ENCODE assay signal across 14 cellular contexts in the genomic region with DNA sequence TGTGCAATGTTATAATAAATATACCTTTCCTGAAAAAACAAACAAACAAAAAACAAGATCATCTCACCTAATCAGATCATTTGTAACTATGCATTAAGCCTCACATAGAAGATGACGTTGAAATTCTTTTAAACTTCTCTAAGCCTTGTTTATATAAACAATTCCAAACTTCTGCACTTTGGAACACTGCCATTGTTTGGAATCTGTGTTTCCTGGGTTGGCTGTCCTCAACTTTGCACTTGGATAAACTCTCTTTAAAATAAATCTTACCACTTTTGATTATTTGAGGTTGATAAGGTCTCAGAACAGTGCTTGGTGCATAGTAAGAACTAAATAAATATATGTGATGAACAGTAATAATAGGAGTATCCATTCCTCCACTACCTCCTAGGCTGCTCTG.
A peak's percentile ranks its signal among the peaks of the same experiment; 100 is the strongest.
DNase-seq lines count a peak whose midpoint lies in the region; TF ChIP-seq lines count a peak whose summit lies in the region.
"Had no signal": no experiment of that assay in that cellular context is flagged by ENCODE, and none has a peak within 500 bp of the region (broad histone marks: within the 10 kb centered on the region; RNA-seq: fewer than 3 reads in every experiment).

No MANE protein-coding gene starts in this region.

- H3K79me2 ChIP-seq in MM.1S (ENCODE audit: low read length) (no peaks in the 10 kb centered on the region), neural cell (replicated peaks; ENCODE audit: insufficient read depth, low read length) (no peaks in the 10 kb centered on the region)

- DNase-seq in EH (ENCODE audit: low read depth) = peak; percentile 1
- DNase-seq in MM.1S = no peak
- peak; percentile 63 for DNase-seq in fibroblast of villous mesenchyme (ENCODE audit: low read depth)
- DNase-seq in NCI-H2107 treated with DMSO at 0.1 percent for 48 hours (lab: John Stamatoyannopoulos, UW; ENCODE audit: unreplicated experiment) = no peak
- no peak for DNase-seq in vagina (ENCODE audit: extremely low spot score in 2 of 2)
- no peak for DNase-seq in COLO668 (lab: John Stamatoyannopoulos, UW; ENCODE audit: unreplicated experiment)
- DNase-seq: 8988T; Calu3; CD4-positive, CD25-positive, alpha-beta regulatory T cell; DMS 273 treated with DMSO at 0.1 percent for 48 hours had no signal

- H3K4me3 ChIP-seq in MM.1S (ENCODE audit: low read length) (no peak overlapping the region), fibroblast of villous mesenchyme (ENCODE audit: low read depth, low read length) (no peak overlapping the region), neural cell (ENCODE audit: low read length) (no peak overlapping the region), vagina (no peak overlapping the region)
- H3K4me3 ChIP-seq: BLaER1 treated with 17β-estradiol and CSF1 and Interleukin-3, amounts not matched to agents 10 nM and 100 nM; GM23338; HAP-1 had no signal

- H3F3A ChIP-seq in MM.1S (ENCODE audit: insufficient read depth, low read length) (0 out of 2 replicates have a peak, but pooled peaks cover 15% of the 10 kb centered on the region), neural cell (ENCODE audit: insufficient read depth, low read length, poor library complexity, severe bottlenecking) (no peaks in the 10 kb centered on the region)

- intact Hi-C loops in vagina (cut with DNase I) = no loop called here

- H3K9ac ChIP-seq in MM.1S (ENCODE audit: low read length) (no peak overlapping the region), neural cell (ENCODE audit: low read length) (no peak overlapping the region)
- H3K9ac ChIP-seq: BLaER1 treated with 17β-estradiol and CSF1 and Interleukin-3, amounts not matched to agents 10 nM and 100 nM had no signal

- H3K4me1 ChIP-seq in MM.1S (ENCODE audit: low read length) (peaks cover 30% of the 10 kb centered on the region), vagina (no peaks in the 10 kb centered on the region)
- H3K4me1 ChIP-seq: HAP-1 had no signal

- TF ChIP-seq RAD21 in neural cell (conservative IDR thresholded peaks at IDR 0.05) = no peak

- H3K27me3 ChIP-seq in MM.1S (replicated peaks; ENCODE audit: insufficient read depth, low read length) (no peaks in the 10 kb centered on the region), neural cell (ENCODE audit: insufficient read depth, low read depth, low read length) (no peaks in the 10 kb centered on the region), vagina (no peaks in the 10 kb centered on the region)
- H3K27me3 ChIP-seq: BLaER1 treated with 17β-estradiol and CSF1 and Interleukin-3, amounts not matched to agents 10 nM and 100 nM had no signal

- peak overlapping the region; percentile 58; the same call in 1 of the 2 replicates for H3K27ac ChIP-seq in MM.1S (ENCODE audit: low read length)
- peak overlapping the region; percentile 44 for H3K27ac ChIP-seq in neural cell (ENCODE audit: low read length)
- no peak overlapping the region for H3K27ac ChIP-seq in vagina
- H3K27ac ChIP-seq: BLaER1 treated with 17β-estradiol and CSF1 and Interleukin-3, amounts not matched to agents 10 nM and 100 nM had no signal

- no peak for TF ChIP-seq EP300 in neural cell (conservative IDR thresholded peaks at IDR 0.05; ENCODE audit: poor library complexity, severe bottlenecking)

- H3K4me2 ChIP-seq in MM.1S (ENCODE audit: low read depth, low read length) = peak overlapping the region; percentile 58
- no peak overlapping the region for H3K4me2 ChIP-seq in neural cell (ENCODE audit: low read length)
- H3K4me2 ChIP-seq: BLaER1 treated with 17β-estradiol and CSF1 and Interleukin-3, amounts not matched to agents 10 nM and 100 nM; GM23338 had no signal

- H4K20me1 ChIP-seq in MM.1S (ENCODE audit: insufficient read depth, low read length) = no peaks in the 10 kb centered on the region
- no peaks in the 10 kb centered on the region for H4K20me1 ChIP-seq in neural cell (ENCODE audit: insufficient read depth)
- H4K20me1 ChIP-seq: BLaER1 treated with 17β-estradiol and CSF1 and Interleukin-3, amounts not matched to agents 10 nM and 100 nM had no signal

- H3K36me3 ChIP-seq in MM.1S (replicated peaks; ENCODE audit: insufficient read depth, low read length) (no peaks in the 10 kb centered on the region), neural cell (ENCODE audit: insufficient read depth, low read length) (no peaks in the 10 kb centered on the region), vagina (no peaks in the 10 kb centered on the region)
- H3K36me3 ChIP-seq: BLaER1 treated with 17β-estradiol and CSF1 and Interleukin-3, amounts not matched to agents 10 nM and 100 nM; HAP-1 had no signal

- TF ChIP-seq POLR2A in vagina (IDR thresholded peaks at IDR 0.05) = no peak

- peak overlapping the region; percentile 29; the same call in 1 of the 2 replicates for H2AFZ ChIP-seq in MM.1S (ENCODE audit: low read length)
- H2AFZ ChIP-seq in neural cell (ENCODE audit: low read depth, low read length) = no peak overlapping the region
- H2AFZ ChIP-seq: GM23338 had no signal

- TF ChIP-seq CTCF in MM.1S (IDR thresholded peaks at IDR 0.05; ENCODE audit: low read length) = no peak
- no peak for TF ChIP-seq CTCF in fibroblast of villous mesenchyme (IDR thresholded peaks at IDR 0.05; ENCODE audit: insufficient read depth, low read depth, low read length)
- TF ChIP-seq CTCF in neural cell (IDR thresholded peaks at IDR 0.05; ENCODE audit: poor library complexity, severe bottlenecking) = no peak
- no peak for TF ChIP-seq CTCF in vagina (IDR thresholded peaks at IDR 0.05)

- H3K9me2 ChIP-seq in MM.1S (replicated peaks; ENCODE audit: insufficient read depth, low read length) = no peaks in the 10 kb centered on the region
- H3K9me2 ChIP-seq in neural cell (ENCODE audit: insufficient read depth, low read length) = no peaks in the 10 kb centered on the region

- H3K9me3 ChIP-seq in MM.1S (replicated peaks; ENCODE audit: insufficient read depth, low read length) (no peaks in the 10 kb centered on the region), neural cell (ENCODE audit: low read length) (no peaks in the 10 kb centered on the region), vagina (no peaks in the 10 kb centered on the region)
- H3K9me3 ChIP-seq: BLaER1 treated with 17β-estradiol and CSF1 and Interleukin-3, amounts not matched to agents 10 nM and 100 nM; HAP-1 had no signal

TF ChIP-seq in neural cell, 6 proteins besides CTCF, POLR2A, EP300 and RAD21:
- TF ChIP-seq SMC3 (conservative IDR thresholded peaks at IDR 0.05; ENCODE audit: poor library complexity) = no peak
- no peak for TF ChIP-seq TAF1 (IDR thresholded peaks at IDR 0.05; ENCODE audit: low read depth)
- TF ChIP-seq, protein P1, sequence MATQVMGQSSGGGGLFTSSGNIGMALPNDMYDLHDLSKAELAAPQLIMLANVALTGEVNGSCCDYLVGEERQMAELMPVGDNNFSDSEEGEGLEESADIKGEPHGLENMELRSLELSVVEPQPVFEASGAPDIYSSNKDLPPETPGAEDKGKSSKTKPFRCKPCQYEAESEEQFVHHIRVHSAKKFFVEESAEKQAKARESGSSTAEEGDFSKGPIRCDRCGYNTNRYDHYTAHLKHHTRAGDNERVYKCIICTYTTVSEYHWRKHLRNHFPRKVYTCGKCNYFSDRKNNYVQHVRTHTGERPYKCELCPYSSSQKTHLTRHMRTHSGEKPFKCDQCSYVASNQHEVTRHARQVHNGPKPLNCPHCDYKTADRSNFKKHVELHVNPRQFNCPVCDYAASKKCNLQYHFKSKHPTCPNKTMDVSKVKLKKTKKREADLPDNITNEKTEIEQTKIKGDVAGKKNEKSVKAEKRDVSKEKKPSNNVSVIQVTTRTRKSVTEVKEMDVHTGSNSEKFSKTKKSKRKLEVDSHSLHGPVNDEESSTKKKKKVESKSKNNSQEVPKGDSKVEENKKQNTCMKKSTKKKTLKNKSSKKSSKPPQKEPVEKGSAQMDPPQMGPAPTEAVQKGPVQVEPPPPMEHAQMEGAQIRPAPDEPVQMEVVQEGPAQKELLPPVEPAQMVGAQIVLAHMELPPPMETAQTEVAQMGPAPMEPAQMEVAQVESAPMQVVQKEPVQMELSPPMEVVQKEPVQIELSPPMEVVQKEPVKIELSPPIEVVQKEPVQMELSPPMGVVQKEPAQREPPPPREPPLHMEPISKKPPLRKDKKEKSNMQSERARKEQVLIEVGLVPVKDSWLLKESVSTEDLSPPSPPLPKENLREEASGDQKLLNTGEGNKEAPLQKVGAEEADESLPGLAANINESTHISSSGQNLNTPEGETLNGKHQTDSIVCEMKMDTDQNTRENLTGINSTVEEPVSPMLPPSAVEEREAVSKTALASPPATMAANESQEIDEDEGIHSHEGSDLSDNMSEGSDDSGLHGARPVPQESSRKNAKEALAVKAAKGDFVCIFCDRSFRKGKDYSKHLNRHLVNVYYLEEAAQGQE (IDR thresholded peaks at IDR 0.05; ENCODE audit: borderline replicate concordance) = no peak
- TF ChIP-seq EZH2 (IDR thresholded peaks at IDR 0.05; ENCODE audit: borderline replicate concordance, insufficient read depth, low read length, poor library complexity, severe bottlenecking) = no peak
- TF ChIP-seq MXI1 (conservative IDR thresholded peaks at IDR 0.05; ENCODE audit: poor library complexity, severe bottlenecking) = no peak
- TF ChIP-seq POLR2AphosphoS5 (IDR thresholded peaks at IDR 0.05) = no peak

Comparison
In these comparisons a context has a peak if more than half of its experiments do, and no peak if none do; other contexts are left out.
1. DNase-seq: peak in EH (single experiment) and fibroblast of villous mesenchyme (single experiment); none in MM.1S (single experiment), NCI-H2107 treated with DMSO at 0.1 percent for 48 hours (single experiment), vagina (0 of 2) and COLO668 (single experiment).